ENCODE assay signal across 22 cellular contexts in genomic region chr9:112858005-112858404, GRCh38. TPM values are rescaled to one million over a fixed set of nuclear protein-coding genes. Genes with fewer than 3 reads are reported as not detected.
DNase-seq lines count a peak whose midpoint lies in the region; ATAC-seq and TF ChIP-seq lines count a peak whose summit lies in the region.
"Had no signal": no experiment of that assay in that cellular context is flagged by ENCODE, and none has a peak within 500 bp of the region (broad histone marks: within the 10 kb centered on the region; RNA-seq: fewer than 3 reads in every experiment).

No MANE protein-coding gene starts in this region.

- H3K14ac ChIP-seq in neuronal stem cell (ENCODE audit: low read length) = no peak overlapping the region

- peak overlapping the region; percentile 94 to 100 (median 99) for H3K27ac Mint-ChIP-seq in CD14-positive monocyte
- H3K27ac Mint-ChIP-seq in stimulated activated naive B cell treated with anti-CD40 and anti-IgM and Interleukin-4, amounts not matched to agents 10 μg/mL and 1 μg/mL and 100 μg/mL, for 72 hours = peak overlapping the region; percentile 48
- H3K27ac Mint-ChIP-seq: T-helper 1 cell treated with Interleukin-12 subunit alpha and Interleukin-12 subunit beta and Interleukin-4 antibody, amounts not matched to agents 30 μg/mL and 1 μg/mL, for 36 hours had no signal

- H3K4me3 ChIP-seq in OCI-LY3 (ENCODE audit: low read length) = no peak overlapping the region
- H3K4me3 ChIP-seq in left lung = no peak overlapping the region
- H3K4me3 ChIP-seq in neuronal stem cell (ENCODE audit: low read length in 2 of 2) = no peak overlapping the region

- no peaks in the 10 kb centered on the region; the same call in 1 of the 2 replicates for H4K20me1 ChIP-seq in OCI-LY3 (ENCODE audit: insufficient read depth, low read length)

- H3K9ac ChIP-seq in OCI-LY3 (ENCODE audit: low read length) (peak overlapping the region; percentile 8; the same call in 1 of the 2 replicates), neuronal stem cell (ENCODE audit: low read depth, low read length, poor library complexity) (no peak overlapping the region)

- no peak overlapping the region for H3K4me3 Mint-ChIP-seq in CD14-positive monocyte
- H3K4me3 Mint-ChIP-seq in stimulated activated naive B cell treated with anti-CD40 and anti-IgM and Interleukin-4, amounts not matched to agents 10 μg/mL and 1 μg/mL and 100 μg/mL, for 72 hours = no peak overlapping the region
- H3K4me3 Mint-ChIP-seq: CD4-positive, CD25-positive, alpha-beta regulatory T cell; T-helper 1 cell treated with Interleukin-12 subunit alpha and Interleukin-12 subunit beta and Interleukin-4 antibody, amounts not matched to agents 30 μg/mL and 1 μg/mL, for 36 hours had no signal

- peaks cover 90% of the 10 kb centered on the region for H3K4me1 Mint-ChIP-seq in CD14-positive monocyte
- H3K4me1 Mint-ChIP-seq in stimulated activated naive B cell treated with anti-CD40 and anti-IgM and Interleukin-4, amounts not matched to agents 10 μg/mL and 1 μg/mL and 100 μg/mL, for 72 hours = peaks cover 42 to 60% of the 10 kb centered on the region in 2 donors

- no CpG with 5 or more reads among the region's 6 CpGs for WGBS in neuronal stem cell (ENCODE audit: extremely low coverage in 2 of 2, insufficient read length in 2 of 2, insufficient replicate concordance in 1 of 2), 2 donors

- H4K91ac ChIP-seq in neuronal stem cell (ENCODE audit: low read depth, low read length, poor library complexity) = no peak overlapping the region

- no peak overlapping the region for H2BK12ac ChIP-seq in neuronal stem cell (ENCODE audit: low read length)

- H3K36me3 Mint-ChIP-seq in CD14-positive monocyte = peaks cover 19 to 51% of the 10 kb centered on the region in 2 donors
- peaks cover 10 to 17% of the 10 kb centered on the region in 2 donors for H3K36me3 Mint-ChIP-seq in stimulated activated naive B cell treated with anti-CD40 and anti-IgM and Interleukin-4, amounts not matched to agents 10 μg/mL and 1 μg/mL and 100 μg/mL, for 72 hours

- no peaks in the 10 kb centered on the region for H3K79me2 ChIP-seq in OCI-LY3 (ENCODE audit: low read length)

- H4K8ac ChIP-seq in neuronal stem cell (ENCODE audit: low read depth, low read length) = no peak overlapping the region

- H3K18ac ChIP-seq in neuronal stem cell (ENCODE audit: low read length) = no peak overlapping the region

- H3K79me1 ChIP-seq in neuronal stem cell (ENCODE audit: low read depth, low read length) = no peaks in the 10 kb centered on the region

- no peak overlapping the region for H3K4ac ChIP-seq in neuronal stem cell (ENCODE audit: low read length)

- no peaks in the 10 kb centered on the region for H3K9me3 Mint-ChIP-seq in CD14-positive monocyte
- no peaks in the 10 kb centered on the region for H3K9me3 Mint-ChIP-seq in stimulated activated naive B cell treated with anti-CD40 and anti-IgM and Interleukin-4, amounts not matched to agents 10 μg/mL and 1 μg/mL and 100 μg/mL, for 72 hours
- H3K9me3 Mint-ChIP-seq: CD4-positive, CD25-positive, alpha-beta regulatory T cell; T-helper 1 cell treated with Interleukin-12 subunit alpha and Interleukin-12 subunit beta and Interleukin-4 antibody, amounts not matched to agents 30 μg/mL and 1 μg/mL, for 36 hours had no signal

- H2AK5ac ChIP-seq in neuronal stem cell (ENCODE audit: low read depth, low read length) = no peak overlapping the region

- H3K4me2 ChIP-seq in OCI-LY3 (ENCODE audit: low read length) (peak overlapping the region; percentile 74), neuronal stem cell (ENCODE audit: insufficient read depth, low read length, poor library complexity, severe bottlenecking) (no peak overlapping the region)

- no peak overlapping the region for H2BK120ac ChIP-seq in neuronal stem cell (ENCODE audit: low read depth, low read length)

- H3K23ac ChIP-seq in neuronal stem cell (ENCODE audit: low read depth, low read length, poor library complexity) = no peak overlapping the region

- ATAC-seq in left lung (no peak), HG02678 (IDR thresholded peaks at IDR 0.05; ENCODE audit: unreplicated experiment) (no peak)
- ATAC-seq in stimulated activated naive B cell treated with anti-CD40 and anti-IgM and Interleukin-4, amounts not matched to agents 10 μg/mL and 1 μg/mL and 100 μg/mL, for 72 hours (replicated peaks) = peak; percentile 26 to 54
- ATAC-seq: PC-3 had no signal

- H3K27ac ChIP-seq in OCI-LY3 (ENCODE audit: low read length) (peak overlapping the region; percentile 82), left lung (peak overlapping the region; percentile 42 to 89), neuronal stem cell (replicated peaks; ENCODE audit: low read length) (no peak overlapping the region)

- H3K9me3 ChIP-seq in OCI-LY3 (ENCODE audit: insufficient read depth, low read length) (no peaks in the 10 kb centered on the region), left lung (no peaks in the 10 kb centered on the region), neuronal stem cell (replicated peaks in 1 of 2; ENCODE audit: control insufficient read depth in 2 of 2, insufficient read depth in 1 of 2, low read depth in 1 of 2, low read length in 2 of 2) (no peaks in the 10 kb centered on the region)

- H3K36me3 ChIP-seq in OCI-LY3 (replicated peaks; ENCODE audit: low read depth, low read length) = no peaks in the 10 kb centered on the region
- peaks cover 0 to 10% of the 10 kb centered on the region in 2 donors for H3K36me3 ChIP-seq in left lung
- H3K36me3 ChIP-seq in neuronal stem cell (replicated peaks in 1 of 2; ENCODE audit: control insufficient read depth in 2 of 2, insufficient read depth in 2 of 2, low read length in 2 of 2) = peaks cover 0 to 13% of the 10 kb centered on the region in 2 donors

- H3K27me3 ChIP-seq in OCI-LY3 (ENCODE audit: low read depth, low read length) (0 out of 2 replicates have a peak, but pooled peaks cover 7% of the 10 kb centered on the region), left lung (no peaks in the 10 kb centered on the region), neuronal stem cell (ENCODE audit: control insufficient read depth in 3 of 3, insufficient read depth in 3 of 3, low read depth in 1 of 3, low read length in 3 of 3) (no peaks in the 10 kb centered on the region)

- H3K27me3 Mint-ChIP-seq in CD14-positive monocyte (ENCODE audit: low read depth in 3 of 3) = peaks cover 0 to 3% (median 0%) of the 10 kb centered on the region in 3 donors
- H3K27me3 Mint-ChIP-seq in stimulated activated naive B cell treated with anti-CD40 and anti-IgM and Interleukin-4, amounts not matched to agents 10 μg/mL and 1 μg/mL and 100 μg/mL, for 72 hours = no peaks in the 10 kb centered on the region
- H3K27me3 Mint-ChIP-seq: CD4-positive, CD25-positive, alpha-beta regulatory T cell had no signal

- no peak overlapping the region for H2AFZ ChIP-seq in OCI-LY3 (ENCODE audit: low read depth, low read length)
- no peak overlapping the region for H2AFZ ChIP-seq in neuronal stem cell (ENCODE audit: low read length)

- intact Hi-C loops in CD14-positive monocyte (cut with micrococcal nuclease) (loop anchor here in 1 of 2 donors (5.0 kb wide), 1 partner anchor 106 kb away; the partner anchor contains the start of gene SNX30), left lung (cut with DNase I) (no loop called here)

- H3K4me1 ChIP-seq in OCI-LY3 (ENCODE audit: low read length) (peaks cover 52% of the 10 kb centered on the region), left lung (peaks cover 34 to 79% of the 10 kb centered on the region in 2 donors), neuronal stem cell (ENCODE audit: control insufficient read depth in 2 of 2, insufficient read depth in 1 of 2, low read depth in 1 of 2, low read length in 2 of 2) (no peaks in the 10 kb centered on the region)

- TF ChIP-seq CTCF in CD14-positive monocyte (IDR thresholded peaks at IDR 0.05) = no peak
- no peak for TF ChIP-seq CTCF in OCI-LY3 (IDR thresholded peaks at IDR 0.05; ENCODE audit: low read depth, low read length)
- no peak for TF ChIP-seq CTCF in left lung (IDR thresholded peaks at IDR 0.05)

- H2BK15ac ChIP-seq in neuronal stem cell (ENCODE audit: low read length) = no peak overlapping the region

- H2BK5ac ChIP-seq in neuronal stem cell (ENCODE audit: low read length) = no peak overlapping the region

- DNase-seq in CD14-positive monocyte (ENCODE audit: low spot score) = no peak
- no peak for DNase-seq in left lung
- no peak for DNase-seq in stimulated activated naive B cell treated with anti-CD40 and anti-IgM and Interleukin-4, amounts not matched to agents 10 μg/mL and 1 μg/mL and 100 μg/mL, for 72 hours
- DNase-seq in neuronal stem cell (ENCODE audit: low spot score) = no peak
- DNase-seq in germinal center (ENCODE audit: low spot score) = no peak
- DNase-seq: CD4-positive, CD25-positive, alpha-beta regulatory T cell; DMS79; KG1; NCI-H1105 treated with DMSO at 0.1 percent for 48 hours; NCI-H1694; NCI-H2081; NCI-H2171; NCI-H524 treated with DMSO at 0.1 percent for 48 hours; PC-3; Right ventricle myocardium superior had no signal

RNA-seq across cellular contexts. Expression of gene SLC46A2, which starts 32.7 kb away (rescaled TPM):
- polyA plus RNA-seq in CD14-positive monocyte = 10 to 100 TPM; 45.1 to 87.0 TPM
- 10 to 100 TPM in 1 of 2 donors, 1 to 10 TPM in 1; 7.0 to 13.0 TPM for total RNA-seq in left lung
- not detected for polyA plus RNA-seq in neuronal stem cell (2013, experiment 1 of 2)
- not detected for polyA plus RNA-seq in neuronal stem cell (2013, experiment 2 of 2)
- total RNA-seq: CD4-positive, CD25-positive, alpha-beta regulatory T cell; H7; HT1080; PC-3; Right ventricle myocardium superior; RPMI7951; SK-MEL-5 had no signal

Comparison
In these comparisons a context has a peak if more than half of its experiments do, and no peak if none do; other contexts are left out.
1. ATAC-seq: peak in stimulated activated naive B cell treated with anti-CD40 and anti-IgM and Interleukin-4, amounts not matched to agents 10 μg/mL and 1 μg/mL and 100 μg/mL, for 72 hours (2 of 2); none in left lung (single experiment) and HG02678 (single experiment).